In the genomic region with DNA sequence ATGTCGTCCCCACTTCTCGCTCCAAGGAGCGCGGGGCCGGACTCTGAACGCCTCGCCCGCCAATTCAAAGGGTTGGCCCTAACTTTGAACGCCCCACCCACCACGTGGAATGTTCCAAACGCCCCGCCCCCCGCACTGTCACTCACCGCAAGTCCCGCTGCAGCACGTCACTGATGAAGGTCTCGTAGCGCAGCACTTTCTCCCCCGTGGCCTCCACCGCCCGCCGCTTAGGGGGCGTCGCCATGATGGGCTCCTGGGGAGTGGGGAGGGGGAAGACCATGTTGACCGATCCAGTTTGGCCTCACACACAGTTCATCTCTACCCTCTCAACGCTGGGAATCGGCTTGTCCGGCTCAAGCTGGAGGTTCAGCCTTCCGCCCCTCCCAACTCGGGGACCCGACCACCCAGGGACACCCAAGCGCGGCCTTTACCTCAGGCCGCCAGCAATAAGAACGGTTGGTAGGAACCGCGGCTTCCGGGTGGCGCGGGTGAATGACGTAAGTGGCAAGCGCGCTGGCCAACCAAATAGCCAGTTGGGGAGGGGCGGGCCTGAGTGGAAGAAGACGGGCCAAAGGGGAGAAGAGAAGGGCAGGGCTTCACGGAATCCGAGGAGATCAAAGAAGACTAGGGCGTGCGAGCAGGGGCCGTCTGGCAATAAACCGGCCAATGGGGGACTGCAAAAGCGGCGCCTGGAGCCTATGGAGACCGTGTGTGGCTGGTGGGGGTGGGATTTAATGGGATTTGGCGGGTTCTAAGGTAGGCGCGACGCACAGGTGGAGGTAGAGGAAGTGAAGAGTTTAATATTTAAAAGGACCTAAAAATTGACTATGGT, we compare ENCODE assay signal across 1 cellular context.
TF ChIP-seq lines count a peak whose summit lies in the region.

A gene with protein sequence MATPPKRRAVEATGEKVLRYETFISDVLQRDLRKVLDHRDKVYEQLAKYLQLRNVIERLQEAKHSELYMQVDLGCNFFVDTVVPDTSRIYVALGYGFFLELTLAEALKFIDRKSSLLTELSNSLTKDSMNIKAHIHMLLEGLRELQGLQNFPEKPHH (minus strand): TSS at position 497 of the 832 bp plus-strand sequence. CDS start 253 bp downstream, at position 244.

TF ChIP-seq in HepG2, 621 proteins besides CTCF, POLR2A, EP300 and RAD21 (continued from another document and continues in another):
- TF ChIP-seq, protein P1, sequence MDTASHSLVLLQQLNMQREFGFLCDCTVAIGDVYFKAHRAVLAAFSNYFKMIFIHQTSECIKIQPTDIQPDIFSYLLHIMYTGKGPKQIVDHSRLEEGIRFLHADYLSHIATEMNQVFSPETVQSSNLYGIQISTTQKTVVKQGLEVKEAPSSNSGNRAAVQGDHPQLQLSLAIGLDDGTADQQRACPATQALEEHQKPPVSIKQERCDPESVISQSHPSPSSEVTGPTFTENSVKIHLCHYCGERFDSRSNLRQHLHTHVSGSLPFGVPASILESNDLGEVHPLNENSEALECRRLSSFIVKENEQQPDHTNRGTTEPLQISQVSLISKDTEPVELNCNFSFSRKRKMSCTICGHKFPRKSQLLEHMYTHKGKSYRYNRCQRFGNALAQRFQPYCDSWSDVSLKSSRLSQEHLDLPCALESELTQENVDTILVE (CRISPR knock-in tag; IDR thresholded peaks at IDR 0.05) = peak; percentile 34; the same call in 1 of the 2 replicates
- no peak for TF ChIP-seq ZEB1 (IDR thresholded peaks at IDR 0.05; ENCODE audit: insufficient replicate concordance, low read depth)
- no peak for TF ChIP-seq TBX3 (IDR thresholded peaks at IDR 0.05; ENCODE audit: borderline replicate concordance)
- TF ChIP-seq ZZZ3 (CRISPR knock-in tag; IDR thresholded peaks at IDR 0.05; ENCODE audit: borderline replicate concordance) = peak; percentile 49; the same call in 1 of the 2 replicates
- TF ChIP-seq, protein P2, sequence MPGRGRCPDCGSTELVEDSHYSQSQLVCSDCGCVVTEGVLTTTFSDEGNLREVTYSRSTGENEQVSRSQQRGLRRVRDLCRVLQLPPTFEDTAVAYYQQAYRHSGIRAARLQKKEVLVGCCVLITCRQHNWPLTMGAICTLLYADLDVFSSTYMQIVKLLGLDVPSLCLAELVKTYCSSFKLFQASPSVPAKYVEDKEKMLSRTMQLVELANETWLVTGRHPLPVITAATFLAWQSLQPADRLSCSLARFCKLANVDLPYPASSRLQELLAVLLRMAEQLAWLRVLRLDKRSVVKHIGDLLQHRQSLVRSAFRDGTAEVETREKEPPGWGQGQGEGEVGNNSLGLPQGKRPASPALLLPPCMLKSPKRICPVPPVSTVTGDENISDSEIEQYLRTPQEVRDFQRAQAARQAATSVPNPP (CRISPR knock-in tag; IDR thresholded peaks at IDR 0.05) = no peak
- TF ChIP-seq ZNF883 (CRISPR knock-in tag; IDR thresholded peaks at IDR 0.05; ENCODE audit: not compliant biosample characterization) = peak; percentile 37
- peak; percentile 6; the same call in 1 of the 2 replicates for TF ChIP-seq SOX5 (CRISPR knock-in tag; IDR thresholded peaks at IDR 0.05; ENCODE audit: borderline replicate concordance)
- TF ChIP-seq, protein P3, sequence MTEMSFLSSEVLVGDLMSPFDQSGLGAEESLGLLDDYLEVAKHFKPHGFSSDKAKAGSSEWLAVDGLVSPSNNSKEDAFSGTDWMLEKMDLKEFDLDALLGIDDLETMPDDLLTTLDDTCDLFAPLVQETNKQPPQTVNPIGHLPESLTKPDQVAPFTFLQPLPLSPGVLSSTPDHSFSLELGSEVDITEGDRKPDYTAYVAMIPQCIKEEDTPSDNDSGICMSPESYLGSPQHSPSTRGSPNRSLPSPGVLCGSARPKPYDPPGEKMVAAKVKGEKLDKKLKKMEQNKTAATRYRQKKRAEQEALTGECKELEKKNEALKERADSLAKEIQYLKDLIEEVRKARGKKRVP (CRISPR knock-in tag; IDR thresholded peaks at IDR 0.05) = no peak; a peak in 1 of 4 replicates
- peak; percentile 51 for TF ChIP-seq TEAD3 (CRISPR knock-in tag; optimal IDR thresholded peaks at IDR 0.05; ENCODE audit: borderline replicate concordance)
- TF ChIP-seq ZBTB38 (CRISPR knock-in tag; IDR thresholded peaks at IDR 0.05) = no peak
- peak; percentile 32; the same call in 1 of the 2 replicates for TF ChIP-seq YEATS2 (CRISPR knock-in tag; IDR thresholded peaks at IDR 0.05; ENCODE audit: borderline replicate concordance)
- peak; percentile 78 for TF ChIP-seq DR1 (CRISPR knock-in tag; IDR thresholded peaks at IDR 0.05)
- no peak for TF ChIP-seq PCBP1 (IDR thresholded peaks at IDR 0.05; ENCODE audit: borderline replicate concordance, low read depth, low read length)
- TF ChIP-seq FOXA1 (IDR thresholded peaks at IDR 0.05) = no peak
- no peak for TF ChIP-seq FOXA1 (CRISPR knock-in tag; IDR thresholded peaks at IDR 0.05)
- no peak for TF ChIP-seq ZFP62 (CRISPR knock-in tag; IDR thresholded peaks at IDR 0.05)
- no peak for TF ChIP-seq MIER2 (CRISPR knock-in tag; IDR thresholded peaks at IDR 0.05)
- TF ChIP-seq ZNF83 (CRISPR knock-in tag; IDR thresholded peaks at IDR 0.05; ENCODE audit: borderline replicate concordance) = no peak
- no peak for TF ChIP-seq IKZF1 (IDR thresholded peaks at IDR 0.05)
- peak; percentile 77; the same call in 1 of the 2 replicates for TF ChIP-seq ZNF441 (CRISPR knock-in tag; IDR thresholded peaks at IDR 0.05; ENCODE audit: borderline replicate concordance)
- TF ChIP-seq, protein P4, sequence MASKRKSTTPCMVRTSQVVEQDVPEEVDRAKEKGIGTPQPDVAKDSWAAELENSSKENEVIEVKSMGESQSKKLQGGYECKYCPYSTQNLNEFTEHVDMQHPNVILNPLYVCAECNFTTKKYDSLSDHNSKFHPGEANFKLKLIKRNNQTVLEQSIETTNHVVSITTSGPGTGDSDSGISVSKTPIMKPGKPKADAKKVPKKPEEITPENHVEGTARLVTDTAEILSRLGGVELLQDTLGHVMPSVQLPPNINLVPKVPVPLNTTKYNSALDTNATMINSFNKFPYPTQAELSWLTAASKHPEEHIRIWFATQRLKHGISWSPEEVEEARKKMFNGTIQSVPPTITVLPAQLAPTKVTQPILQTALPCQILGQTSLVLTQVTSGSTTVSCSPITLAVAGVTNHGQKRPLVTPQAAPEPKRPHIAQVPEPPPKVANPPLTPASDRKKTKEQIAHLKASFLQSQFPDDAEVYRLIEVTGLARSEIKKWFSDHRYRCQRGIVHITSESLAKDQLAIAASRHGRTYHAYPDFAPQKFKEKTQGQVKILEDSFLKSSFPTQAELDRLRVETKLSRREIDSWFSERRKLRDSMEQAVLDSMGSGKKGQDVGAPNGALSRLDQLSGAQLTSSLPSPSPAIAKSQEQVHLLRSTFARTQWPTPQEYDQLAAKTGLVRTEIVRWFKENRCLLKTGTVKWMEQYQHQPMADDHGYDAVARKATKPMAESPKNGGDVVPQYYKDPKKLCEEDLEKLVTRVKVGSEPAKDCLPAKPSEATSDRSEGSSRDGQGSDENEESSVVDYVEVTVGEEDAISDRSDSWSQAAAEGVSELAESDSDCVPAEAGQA (IDR thresholded peaks at IDR 0.05; ENCODE audit: low read depth) = 0 out of 2 replicates have a peak, but pooled peaks have one; percentile 10
- TF ChIP-seq, protein P4 (CRISPR knock-in tag; IDR thresholded peaks at IDR 0.05; ENCODE audit: borderline replicate concordance) = no peak
- TF ChIP-seq DMAP1 (CRISPR knock-in tag; IDR thresholded peaks at IDR 0.05) = peak; percentile 61; the same call in 1 of the 2 replicates
- no peak for TF ChIP-seq CBFB (CRISPR knock-in tag; IDR thresholded peaks at IDR 0.05)
- TF ChIP-seq, protein P5, sequence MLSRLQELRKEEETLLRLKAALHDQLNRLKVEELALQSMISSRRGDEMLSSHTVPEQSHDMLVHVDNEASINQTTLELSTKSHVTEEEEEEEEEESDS (CRISPR knock-in tag; IDR thresholded peaks at IDR 0.05; ENCODE audit: borderline replicate concordance) = no peak
- TF ChIP-seq, protein P6, sequence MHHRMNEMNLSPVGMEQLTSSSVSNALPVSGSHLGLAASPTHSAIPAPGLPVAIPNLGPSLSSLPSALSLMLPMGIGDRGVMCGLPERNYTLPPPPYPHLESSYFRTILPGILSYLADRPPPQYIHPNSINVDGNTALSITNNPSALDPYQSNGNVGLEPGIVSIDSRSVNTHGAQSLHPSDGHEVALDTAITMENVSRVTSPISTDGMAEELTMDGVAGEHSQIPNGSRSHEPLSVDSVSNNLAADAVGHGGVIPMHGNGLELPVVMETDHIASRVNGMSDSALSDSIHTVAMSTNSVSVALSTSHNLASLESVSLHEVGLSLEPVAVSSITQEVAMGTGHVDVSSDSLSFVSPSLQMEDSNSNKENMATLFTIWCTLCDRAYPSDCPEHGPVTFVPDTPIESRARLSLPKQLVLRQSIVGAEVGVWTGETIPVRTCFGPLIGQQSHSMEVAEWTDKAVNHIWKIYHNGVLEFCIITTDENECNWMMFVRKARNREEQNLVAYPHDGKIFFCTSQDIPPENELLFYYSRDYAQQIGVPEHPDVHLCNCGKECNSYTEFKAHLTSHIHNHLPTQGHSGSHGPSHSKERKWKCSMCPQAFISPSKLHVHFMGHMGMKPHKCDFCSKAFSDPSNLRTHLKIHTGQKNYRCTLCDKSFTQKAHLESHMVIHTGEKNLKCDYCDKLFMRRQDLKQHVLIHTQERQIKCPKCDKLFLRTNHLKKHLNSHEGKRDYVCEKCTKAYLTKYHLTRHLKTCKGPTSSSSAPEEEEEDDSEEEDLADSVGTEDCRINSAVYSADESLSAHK (CRISPR knock-in tag; IDR thresholded peaks at IDR 0.05; ENCODE audit: borderline replicate concordance) = no peak
- TF ChIP-seq, protein P7, sequence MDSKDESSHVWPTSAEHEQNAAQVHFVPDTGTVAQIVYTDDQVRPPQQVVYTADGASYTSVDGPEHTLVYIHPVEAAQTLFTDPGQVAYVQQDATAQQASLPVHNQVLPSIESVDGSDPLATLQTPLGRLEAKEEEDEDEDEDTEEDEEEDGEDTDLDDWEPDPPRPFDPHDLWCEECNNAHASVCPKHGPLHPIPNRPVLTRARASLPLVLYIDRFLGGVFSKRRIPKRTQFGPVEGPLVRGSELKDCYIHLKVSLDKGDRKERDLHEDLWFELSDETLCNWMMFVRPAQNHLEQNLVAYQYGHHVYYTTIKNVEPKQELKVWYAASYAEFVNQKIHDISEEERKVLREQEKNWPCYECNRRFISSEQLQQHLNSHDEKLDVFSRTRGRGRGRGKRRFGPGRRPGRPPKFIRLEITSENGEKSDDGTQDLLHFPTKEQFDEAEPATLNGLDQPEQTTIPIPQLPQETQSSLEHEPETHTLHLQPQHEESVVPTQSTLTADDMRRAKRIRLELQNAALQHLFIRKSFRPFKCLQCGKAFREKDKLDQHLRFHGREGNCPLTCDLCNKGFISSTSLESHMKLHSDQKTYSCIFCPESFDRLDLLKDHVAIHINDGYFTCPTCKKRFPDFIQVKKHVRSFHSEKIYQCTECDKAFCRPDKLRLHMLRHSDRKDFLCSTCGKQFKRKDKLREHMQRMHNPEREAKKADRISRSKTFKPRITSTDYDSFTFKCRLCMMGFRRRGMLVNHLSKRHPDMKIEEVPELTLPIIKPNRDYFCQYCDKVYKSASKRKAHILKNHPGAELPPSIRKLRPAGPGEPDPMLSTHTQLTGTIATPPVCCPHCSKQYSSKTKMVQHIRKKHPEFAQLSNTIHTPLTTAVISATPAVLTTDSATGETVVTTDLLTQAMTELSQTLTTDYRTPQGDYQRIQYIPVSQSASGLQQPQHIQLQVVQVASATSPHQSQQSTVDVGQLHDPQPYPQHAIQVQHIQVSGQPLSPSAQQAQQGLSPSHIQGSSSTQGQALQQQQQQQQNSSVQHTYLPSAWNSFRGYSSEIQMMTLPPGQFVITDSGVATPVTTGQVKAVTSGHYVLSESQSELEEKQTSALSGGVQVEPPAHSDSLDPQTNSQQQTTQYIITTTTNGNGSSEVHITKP (CRISPR knock-in tag; IDR thresholded peaks at IDR 0.05; ENCODE audit: low read depth) = peak; percentile 72
- TF ChIP-seq SIN3B (IDR thresholded peaks at IDR 0.05; ENCODE audit: low read length) = 0 out of 2 replicates have a peak, but pooled peaks have one; percentile 26
- TF ChIP-seq KLF12 (CRISPR knock-in tag; IDR thresholded peaks at IDR 0.05; ENCODE audit: borderline replicate concordance) = 0 out of 2 replicates have a peak, but pooled peaks have one; percentile 36
- TF ChIP-seq, protein P8, sequence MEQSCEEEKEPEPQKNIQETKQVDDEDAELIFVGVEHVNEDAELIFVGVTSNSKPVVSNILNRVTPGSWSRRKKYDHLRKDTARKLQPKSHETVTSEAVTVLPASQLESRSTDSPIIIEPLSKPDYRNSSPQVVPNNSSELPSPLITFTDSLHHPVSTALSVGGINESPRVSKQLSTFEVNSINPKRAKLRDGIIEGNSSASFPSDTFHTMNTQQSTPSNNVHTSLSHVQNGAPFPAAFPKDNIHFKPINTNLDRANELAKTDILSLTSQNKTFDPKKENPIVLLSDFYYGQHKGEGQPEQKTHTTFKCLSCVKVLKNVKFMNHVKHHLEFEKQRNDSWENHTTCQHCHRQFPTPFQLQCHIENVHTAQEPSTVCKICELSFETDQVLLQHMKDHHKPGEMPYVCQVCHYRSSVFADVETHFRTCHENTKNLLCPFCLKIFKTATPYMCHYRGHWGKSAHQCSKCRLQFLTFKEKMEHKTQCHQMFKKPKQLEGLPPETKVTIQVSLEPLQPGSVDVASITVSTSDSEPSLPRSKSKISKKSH (CRISPR knock-in tag; IDR thresholded peaks at IDR 0.05; ENCODE audit: borderline replicate concordance) = no peak
- peak; percentile 82; the same call in 1 of the 2 replicates for TF ChIP-seq ZFP90 (CRISPR knock-in tag; IDR thresholded peaks at IDR 0.05; ENCODE audit: borderline replicate concordance)
- no peak for TF ChIP-seq ZIK1 (CRISPR knock-in tag; IDR thresholded peaks at IDR 0.05; ENCODE audit: borderline replicate concordance, low read depth)
- TF ChIP-seq HDAC1 (CRISPR knock-in tag; IDR thresholded peaks at IDR 0.05) = peak; percentile 80
- peak; percentile 40; the same call in 1 of the 2 replicates for TF ChIP-seq ZNF788 (CRISPR knock-in tag; IDR thresholded peaks at IDR 0.05; ENCODE audit: borderline replicate concordance)
